Comparison of ENCODE assay signal across 13 cellular contexts in the genomic region with DNA sequence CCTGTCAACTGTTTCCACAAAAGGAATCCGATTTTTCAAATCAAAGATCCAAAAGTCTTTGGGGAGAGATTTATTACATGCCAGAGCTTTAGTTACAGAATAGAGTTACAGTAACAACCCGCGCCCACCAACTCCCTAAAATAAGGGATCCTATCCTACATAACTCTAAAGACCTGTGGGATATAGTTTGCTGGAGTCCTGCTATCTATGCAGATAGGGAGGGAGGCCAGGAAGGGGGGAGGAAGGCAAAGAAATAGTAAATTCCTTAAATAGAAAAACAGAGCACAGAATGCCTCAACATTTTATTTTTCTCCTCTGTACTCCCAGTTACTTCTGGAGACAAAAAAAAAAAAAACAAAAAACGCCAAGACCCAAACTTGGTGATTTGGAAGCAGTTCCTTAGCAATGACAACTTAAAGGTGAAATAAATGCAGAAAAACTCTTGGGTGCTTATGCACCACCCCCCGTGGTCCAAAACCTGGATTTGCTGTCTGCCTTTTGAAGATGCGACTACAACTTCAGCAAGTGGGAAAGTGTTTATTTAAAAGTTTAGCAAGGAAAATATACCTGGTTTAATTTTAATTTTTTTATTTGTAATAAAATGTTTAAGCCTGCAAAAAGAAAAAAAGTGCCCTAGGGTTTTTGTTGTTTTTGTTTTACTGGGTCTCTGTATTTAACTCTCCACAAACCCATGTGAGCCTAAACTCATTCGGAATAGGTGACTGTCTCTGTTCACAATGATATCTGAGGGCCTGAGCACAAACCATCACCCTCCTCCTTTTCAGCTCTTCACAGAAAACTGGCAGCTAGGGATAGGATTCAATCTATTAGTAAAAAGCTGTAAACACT. TPM values are rescaled to one million over a fixed set of nuclear protein-coding genes. Genes with fewer than 3 reads are reported as not detected.
DNase-seq lines count a peak whose midpoint lies in the region; ATAC-seq and TF ChIP-seq lines count a peak whose summit lies in the region.
"Had no signal": no experiment of that assay in that cellular context is flagged by ENCODE, and none has a peak within 500 bp of the region (broad histone marks: within the 10 kb centered on the region; RNA-seq: fewer than 3 reads in every experiment).

No MANE protein-coding gene starts in this region.

- intact Hi-C loops in cardiac septum (cut with DNase I): no loop called here

- TF ChIP-seq CTCF in choroid plexus epithelial cell (conservative IDR thresholded peaks at IDR 0.05; ENCODE audit: low read depth, low read length) (no peak), neural crest cell (conservative IDR thresholded peaks at IDR 0.05) (no peak)

- no peaks in the 10 kb centered on the region for H3K9me3 Mint-ChIP-seq in neural crest cell
- H3K9me3 Mint-ChIP-seq: activated naive CD4-positive, alpha-beta T cell treated with anti-CD3 and anti-CD28 coated beads, Interleukin-2, amount 50 U/mL, for 72 hours had no signal

- H3K4me3 Mint-ChIP-seq in neural crest cell: peak overlapping the region; percentile 3
- H3K4me3 Mint-ChIP-seq: natural killer cell had no signal

- peaks cover 96% of the 10 kb centered on the region for H3K27me3 Mint-ChIP-seq in neural crest cell (ENCODE audit: low read depth)

- H3K9me3 ChIP-seq in MG63: no peaks in the 10 kb centered on the region
- H3K9me3 ChIP-seq: colonic mucosa had no signal

- no peaks in the 10 kb centered on the region for H3K36me3 Mint-ChIP-seq in neural crest cell (ENCODE audit: low read depth)

- H3K36me3 ChIP-seq in MG63: no peaks in the 10 kb centered on the region
- H3K36me3 ChIP-seq: colonic mucosa had no signal

- peaks cover 4% of the 10 kb centered on the region for H3K4me1 Mint-ChIP-seq in neural crest cell

- H3K27ac Mint-ChIP-seq in neural crest cell (ENCODE audit: unreplicated experiment): no peak overlapping the region
- H3K27ac Mint-ChIP-seq: activated naive CD4-positive, alpha-beta T cell treated with anti-CD3 and anti-CD28 coated beads, Interleukin-2, amount 50 U/mL, for 72 hours; natural killer cell had no signal

- ATAC-seq in HG03139 (IDR thresholded peaks at IDR 0.05; ENCODE audit: unreplicated experiment) (no peak), esophagus mucosa (no peak)
- ATAC-seq: activated naive CD4-positive, alpha-beta T cell treated with anti-CD3 and anti-CD28 coated beads, Interleukin-2, amount 50 U/mL, for 72 hours; natural killer cell had no signal

- H3K27me3 ChIP-seq in MG63: no peaks in the 10 kb centered on the region

- peak; percentile 26 for DNase-seq in GM03348 (ENCODE audit: low spot score)
- no peak for DNase-seq in MG63
- DNase-seq in choroid plexus epithelial cell (ENCODE audit: low read depth): peak; percentile 36
- no peak for DNase-seq in neural crest cell (ENCODE audit: low read depth, low spot score)
- DNase-seq in cardiac septum (ENCODE audit: low spot score): no peak
- DNase-seq in activated CD4-positive, alpha-beta T cell treated with anti-CD3 and anti-CD28 coated beads, Interleukin-2, amount 50 U/mL, for 1 hour: no peak
- DNase-seq: colonic mucosa; natural killer cell; NCI-H2081; NK-92 treated with Interleukin-12 subunit alpha and Interleukin-12 subunit beta, amount 100 ng/mL, for 24 hours had no signal

- H3K4me3 ChIP-seq in MG63: peak overlapping the region; percentile 44
- H3K4me3 ChIP-seq in choroid plexus epithelial cell (ENCODE audit: low read depth, low read length): peak overlapping the region; percentile 51

RNA-seq across cellular contexts. Expression of a gene that starts 10.3 kb away (rescaled TPM):
- 9.6 and 26.5 TPM in 2 replicates for total RNA-seq in MG63 (2014; rRNA removed; shearing (Covaris generic); ENCODE audit: low replicate concordance)
- 0.28 and 0.39 TPM in 2 replicates for total RNA-seq in neural crest cell
- total RNA-seq in cardiac septum: 0.54 TPM
- total RNA-seq in esophagus mucosa: 0.88 TPM

RNA-seq across cellular contexts. Expression of a gene that starts 60.0 kb away (rescaled TPM):
- total RNA-seq in MG63 (2014; rRNA removed; shearing (Covaris generic); ENCODE audit: low replicate concordance): 284 and 469 TPM in 2 replicates
- 589 and 641 TPM in 2 replicates for total RNA-seq in neural crest cell
- 325 TPM for total RNA-seq in cardiac septum
- 764 TPM for total RNA-seq in esophagus mucosa

Comparison
In these comparisons a context has a peak if more than half of its experiments do, and no peak if none do; other contexts are left out.
1. DNase-seq: peak in GM03348 (single experiment) and choroid plexus epithelial cell (single experiment); none in MG63 (single experiment), neural crest cell (single experiment), cardiac septum (single experiment) and activated CD4-positive, alpha-beta T cell treated with anti-CD3 and anti-CD28 coated beads, Interleukin-2, amount 50 U/mL, for 1 hour (single experiment).